ENCODE assay signal across 15 cellular contexts in genomic region chr18:3029215-3029972, GRCh38. TPM values are rescaled to one million over a fixed set of nuclear protein-coding genes. Genes with fewer than 3 reads are reported as not detected.
DNase-seq lines count a peak whose midpoint lies in the region; FAIRE-seq and TF ChIP-seq lines count a peak whose summit lies in the region.
"Had no signal": no experiment of that assay in that cellular context is flagged by ENCODE, and none has a peak within 500 bp of the region (broad histone marks: within the 10 kb centered on the region; RNA-seq: fewer than 3 reads in every experiment).

No MANE protein-coding gene starts in this region.

- H3K9me3 Mint-ChIP-seq in astrocyte (ENCODE audit: unreplicated experiment), result no peaks in the 10 kb centered on the region
- H3K9me3 Mint-ChIP-seq: CD4-positive, alpha-beta T cell had no signal

- H3K4me1 Mint-ChIP-seq in astrocyte (ENCODE audit: low read depth, unreplicated experiment), result peaks cover 10% of the 10 kb centered on the region

- H3K14ac ChIP-seq in trophoblast cell (ENCODE audit: low read length), result peak overlapping the region; percentile 38

- peaks cover 11% of the 10 kb centered on the region for H3K79me1 ChIP-seq in trophoblast cell (ENCODE audit: low read length)

- H3K23ac ChIP-seq in trophoblast cell (ENCODE audit: low read length), result no peak overlapping the region

- peak overlapping the region; percentile 27 for H2AK5ac ChIP-seq in trophoblast cell (ENCODE audit: low read length)

- H2BK12ac ChIP-seq in trophoblast cell (ENCODE audit: low read length), result peak overlapping the region; percentile 39

- H2AFZ ChIP-seq in astrocyte (ENCODE audit: low read depth, low read length) (peak overlapping the region; percentile 31), trophoblast cell (ENCODE audit: insufficient read depth, low read length, poor library complexity) (no peak overlapping the region)

- H3K36me3 ChIP-seq in astrocyte (ENCODE audit: insufficient read depth, low read length), result no peaks in the 10 kb centered on the region
- no peaks in the 10 kb centered on the region for H3K36me3 ChIP-seq in right atrium auricular region
- no peaks in the 10 kb centered on the region for H3K36me3 ChIP-seq in trophoblast cell (ENCODE audit: control insufficient read depth in 1 of 2, insufficient read depth in 2 of 2, low read length in 2 of 2)
- H3K36me3 ChIP-seq in vagina, result no peaks in the 10 kb centered on the region
- H3K36me3 ChIP-seq in BE2C, result no peaks in the 10 kb centered on the region
- H3K36me3 ChIP-seq: heart right ventricle had no signal

- H4K20me1 ChIP-seq in astrocyte (ENCODE audit: insufficient read depth, low read length), result no peaks in the 10 kb centered on the region

- no CpG with 5 or more reads among the region's 12 CpGs for WGBS in trophoblast cell (ENCODE audit: extremely low coverage, insufficient coverage, insufficient read length)

- H3K27ac ChIP-seq in astrocyte (ENCODE audit: low read depth, low read length) (no peak overlapping the region), right atrium auricular region (no peak overlapping the region), trophoblast cell (ENCODE audit: low read depth, low read length) (peak overlapping the region; percentile 63), vagina (no peak overlapping the region)
- H3K27ac ChIP-seq: VCaP had no signal

- H3K36me3 Mint-ChIP-seq in astrocyte (ENCODE audit: low read depth, unreplicated experiment), result no peaks in the 10 kb centered on the region

- no peak for TF ChIP-seq POLR2A in vagina (IDR thresholded peaks at IDR 0.05)

- H3K79me2 ChIP-seq in astrocyte (ENCODE audit: insufficient read depth, low read length) (no peaks in the 10 kb centered on the region), trophoblast cell (ENCODE audit: control insufficient read depth, insufficient read depth, low read length, poor library complexity) (peaks cover 3% of the 10 kb centered on the region)

- H3K27me3 ChIP-seq in astrocyte (ENCODE audit: insufficient read depth, low read length) (no peaks in the 10 kb centered on the region), right atrium auricular region (no peaks in the 10 kb centered on the region), trophoblast cell (ENCODE audit: insufficient read depth, low read length) (no peaks in the 10 kb centered on the region), vagina (no peaks in the 10 kb centered on the region), BE2C (no peaks in the 10 kb centered on the region)
- H3K27me3 ChIP-seq: heart right ventricle had no signal

- peak overlapping the region; percentile 45 for H2BK5ac ChIP-seq in trophoblast cell (ENCODE audit: low read depth, low read length, poor library complexity)

- peak overlapping the region; percentile 26 for H2BK120ac ChIP-seq in trophoblast cell (ENCODE audit: insufficient read depth, low read length, poor library complexity)

- H3K4me1 ChIP-seq in astrocyte (ENCODE audit: insufficient read depth, low read length), result no peaks in the 10 kb centered on the region
- H3K4me1 ChIP-seq in right atrium auricular region, result peaks cover 0 to 23% of the 10 kb centered on the region in 2 donors
- peaks cover 8% of the 10 kb centered on the region in 2 experiments for H3K4me1 ChIP-seq in trophoblast cell (ENCODE audit: control insufficient read depth in 1 of 2, insufficient read depth in 2 of 2, low read length in 2 of 2)
- H3K4me1 ChIP-seq in vagina, result no peaks in the 10 kb centered on the region
- no peaks in the 10 kb centered on the region for H3K4me1 ChIP-seq in BE2C

- peak overlapping the region; percentile 41 for H4K8ac ChIP-seq in trophoblast cell (ENCODE audit: low read depth, low read length)

- peak; percentile 14 for FAIRE-seq in GM19239 (lab: Jason Lieb, UNC)
- FAIRE-seq in astrocyte (lab: Jason Lieb, UNC), result no peak
- FAIRE-seq: colon had no signal

- peak overlapping the region; percentile 55 for H3K4me2 ChIP-seq in astrocyte (ENCODE audit: low read length)
- H3K4me2 ChIP-seq in trophoblast cell (ENCODE audit: low read length), result peak overlapping the region; percentile 28

- H4K12ac ChIP-seq in trophoblast cell (ENCODE audit: low read depth, low read length), result no peak overlapping the region

- no peak overlapping the region for H3K4me3 ChIP-seq in astrocyte (ENCODE audit: insufficient read depth, low read depth, low read length)
- H3K4me3 ChIP-seq in right atrium auricular region, result no peak overlapping the region
- no peak overlapping the region for H3K4me3 ChIP-seq in trophoblast cell (ENCODE audit: low read depth, low read length)
- H3K4me3 ChIP-seq in vagina, result no peak overlapping the region
- H3K4me3 ChIP-seq in BE2C (ENCODE audit: low read depth, low read length), result no peak overlapping the region
- H3K4me3 ChIP-seq: heart right ventricle had no signal

- no peak overlapping the region for H3K27ac Mint-ChIP-seq in astrocyte (ENCODE audit: unreplicated experiment)
- H3K27ac Mint-ChIP-seq: CD4-positive, alpha-beta T cell had no signal

- intact Hi-C loops in vagina (cut with DNase I), result no loop called here

- H3K9ac ChIP-seq in astrocyte (ENCODE audit: low read length) (no peak overlapping the region), trophoblast cell (ENCODE audit: low read length) (no peak overlapping the region)

- TF ChIP-seq CTCF in astrocyte (IDR thresholded peaks at IDR 0.05; ENCODE audit: insufficient read depth, low read depth, low read length), result no peak
- no peak for TF ChIP-seq CTCF in right atrium auricular region (IDR thresholded peaks at IDR 0.05)
- no peak for TF ChIP-seq CTCF in vagina (IDR thresholded peaks at IDR 0.05)
- no peak for TF ChIP-seq CTCF in BE2C (IDR thresholded peaks at IDR 0.05; ENCODE audit: low read depth, low read length)

- H3K4me3 Mint-ChIP-seq in astrocyte (ENCODE audit: unreplicated experiment), result no peak overlapping the region
- H3K4me3 Mint-ChIP-seq: CD4-positive, alpha-beta T cell had no signal

- H3K27me3 Mint-ChIP-seq in astrocyte (ENCODE audit: low read depth, unreplicated experiment), result peaks cover 9% of the 10 kb centered on the region
- H3K27me3 Mint-ChIP-seq: CD4-positive, alpha-beta T cell had no signal

- DNase-seq in GM19239 (ENCODE audit: insufficient read length, low spot score), result no peak
- DNase-seq in astrocyte (ENCODE audit: low read depth), result no peak
- DNase-seq in right atrium auricular region (ENCODE audit: low spot score), result peak; percentile 55
- DNase-seq in trophoblast cell, result no peak
- no peak for DNase-seq in glomerular visceral epithelial cell (ENCODE audit: extremely low spot score)
- no peak for DNase-seq in vagina (ENCODE audit: extremely low spot score in 2 of 2)
- no peak for DNase-seq in activated T-cell treated with anti-CD3 and anti-CD28 coated beads, Interleukin-2, amount 50 U/mL, for 1 hour
- DNase-seq in BE2C, result no peak
- DNase-seq: activated effector memory CD4-positive, alpha-beta T cell treated with Interleukin-2 at 50 U/mL for 16 hours; CD4-positive, alpha-beta T cell; heart right ventricle; NCI-H2081; stimulated activated naive CD4-positive, alpha-beta T cell treated with Interleukin-2 at 50 U/mL for 16 hours had no signal

- peak overlapping the region; percentile 68 for H4K91ac ChIP-seq in trophoblast cell (ENCODE audit: low read depth, low read length)

- no peak overlapping the region for H3K4ac ChIP-seq in trophoblast cell (ENCODE audit: low read depth, low read length)

- H3K18ac ChIP-seq in trophoblast cell (ENCODE audit: low read length), result peak overlapping the region; percentile 35

- H3K9me3 ChIP-seq in astrocyte (ENCODE audit: insufficient read depth, low read depth, low read length), result no peaks in the 10 kb centered on the region
- no peaks in the 10 kb centered on the region for H3K9me3 ChIP-seq in right atrium auricular region
- peaks cover 2% of the 10 kb centered on the region for H3K9me3 ChIP-seq in trophoblast cell (ENCODE audit: insufficient read depth, low read depth, low read length)
- no peaks in the 10 kb centered on the region for H3K9me3 ChIP-seq in vagina
- no peaks in the 10 kb centered on the region for H3K9me3 ChIP-seq in BE2C
- H3K9me3 ChIP-seq: heart right ventricle had no signal

RNA-seq across cellular contexts. Expression of gene LPIN2, which starts 16.4 kb away (rescaled TPM):
- total RNA-seq in astrocyte, result 14.6 and 16.5 TPM in 2 replicates
- 10 to 100 TPM; 15.5 to 19.0 TPM for total RNA-seq in right atrium auricular region
- 15.7 and 16.3 TPM in 2 replicates for polyA plus RNA-seq in trophoblast cell (2013)
- total RNA-seq in vagina, result 19.4 TPM
- 3.6 TPM for polyA plus RNA-seq in BE2C (2012; ENCODE audit: insufficient read depth, insufficient read length, low read depth)
